In the genomic region with DNA sequence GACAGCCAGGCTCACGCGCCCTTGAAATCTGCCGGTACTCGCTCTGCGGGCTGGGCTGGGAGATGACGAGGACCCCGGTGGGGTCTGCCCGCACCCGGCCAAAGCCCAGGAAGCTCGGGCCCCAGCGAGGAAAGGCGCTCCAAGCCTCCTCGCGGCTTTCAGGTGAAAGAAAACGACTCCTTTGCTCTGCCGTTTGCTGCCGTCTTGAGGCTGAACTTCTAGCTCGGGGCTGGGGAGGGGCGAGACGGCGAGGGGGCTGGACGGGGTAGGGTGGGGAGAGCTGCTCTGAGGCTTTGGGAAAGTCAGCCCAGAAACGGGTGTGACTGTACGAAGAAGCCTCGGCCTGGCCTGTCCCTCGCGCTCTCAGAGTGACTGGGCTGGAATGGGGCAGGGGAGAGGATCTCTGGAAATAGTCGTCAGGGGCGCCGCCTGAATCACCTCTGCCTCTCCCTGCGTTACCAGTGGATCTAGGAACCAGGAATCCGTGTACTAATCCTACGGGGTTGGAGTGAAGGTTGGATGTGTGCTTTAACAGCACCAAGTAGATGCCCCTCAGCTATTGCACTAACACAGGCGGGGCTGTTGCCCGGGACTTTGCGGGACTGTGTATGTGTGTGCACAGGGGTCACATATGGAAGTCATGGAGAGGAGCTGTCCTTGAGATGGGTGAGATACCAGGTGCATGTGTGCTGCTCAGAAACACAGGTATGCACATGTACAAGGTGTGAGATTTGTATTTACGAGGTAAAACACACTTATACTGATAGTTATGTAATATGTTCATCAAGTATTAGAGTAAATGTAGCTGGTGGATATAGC, we compare ENCODE assay signal across 9 cellular contexts. TPM values are rescaled to one million over a fixed set of nuclear protein-coding genes. Genes with fewer than 3 reads are reported as not detected.
DNase-seq lines count a peak whose midpoint lies in the region; ATAC-seq, FAIRE-seq and TF ChIP-seq lines count a peak whose summit lies in the region.
"Had no signal": no experiment of that assay in that cellular context is flagged by ENCODE, and none has a peak within 500 bp of the region (broad histone marks: within the 10 kb centered on the region; RNA-seq: fewer than 3 reads in every experiment).

No MANE protein-coding gene starts in this region.

- intact Hi-C loops in stomach (cut with DNase I; ENCODE audit: low total_unique reads), result no loop called here

- H3K4me1 Mint-ChIP-seq in activated CD4-positive, alpha-beta T cell treated with anti-CD3 and anti-CD28 coated beads, Interleukin-2, amount 10 ng/mL, durations not matched to agents 7 days and 5 days, result peaks cover 37% of the 10 kb centered on the region
- H3K4me1 Mint-ChIP-seq in activated naive CD8-positive, alpha-beta T cell treated with anti-CD3 and anti-CD28 coated beads, Interleukin-2, amount 10 ng/mL, durations not matched to agents 7 days and 5 days, result peaks cover 18% of the 10 kb centered on the region

- dilution Hi-C loops in keratinocyte (cut with MboI; ENCODE audit: extremely low pct_ligation_motif_present, low sequenced_read_pairs), result loop anchor here (25.0 kb wide), 1 partner anchor 365 kb away; no protein-coding TSS in a partner anchor

- H4K20me1 ChIP-seq in keratinocyte (ENCODE audit: control insufficient read depth, extremely low read depth, insufficient read depth, low read length), result peaks cover 3% of the 10 kb centered on the region

- TF ChIP-seq CTCF in keratinocyte (optimal IDR thresholded peaks at IDR 0.05 in 1 of 3, IDR thresholded peaks at IDR 0.05 in 1 of 3, conservative IDR thresholded peaks at IDR 0.05 in 1 of 3; ENCODE audit: extremely low read depth in 1 of 3, insufficient read depth in 2 of 3, low read length in 3 of 3), result no peak
- no peak for TF ChIP-seq CTCF in stomach (IDR thresholded peaks at IDR 0.05)

- TF ChIP-seq EP300 in stomach (IDR thresholded peaks at IDR 0.05), result no peak

- H3K36me3 ChIP-seq in keratinocyte (ENCODE audit: control insufficient read depth in 2 of 2, extremely low read depth in 1 of 2, insufficient read depth in 2 of 2, low read length in 2 of 2) (no peaks in the 10 kb centered on the region), stomach (no peaks in the 10 kb centered on the region)

- H3K9ac ChIP-seq in keratinocyte (ENCODE audit: control insufficient read depth, extremely low read depth, insufficient read depth, low read length), result no peak overlapping the region

- H3K9me3 ChIP-seq in keratinocyte (ENCODE audit: control insufficient read depth, low read depth, low read length) (no peaks in the 10 kb centered on the region), stomach (no peaks in the 10 kb centered on the region)

- peak overlapping the region; percentile 36 for H3K4me3 Mint-ChIP-seq in activated CD4-positive, alpha-beta T cell treated with anti-CD3 and anti-CD28 coated beads, Interleukin-2, amount 10 ng/mL, durations not matched to agents 7 days and 5 days
- H3K4me3 Mint-ChIP-seq in activated naive CD8-positive, alpha-beta T cell treated with anti-CD3 and anti-CD28 coated beads, Interleukin-2, amount 10 ng/mL, durations not matched to agents 7 days and 5 days, result peak overlapping the region; percentile 72

- H3K4me3 ChIP-seq in keratinocyte (ENCODE audit: control insufficient read depth in 2 of 3, extremely low read depth in 1 of 3, insufficient read depth in 2 of 3, low read depth in 1 of 3, low read length in 3 of 3), result peak overlapping the region; percentile 45 to 58 (median 49)
- peak overlapping the region; percentile 35 to 58 (median 46) for H3K4me3 ChIP-seq in stomach

- FAIRE-seq in keratinocyte (lab: Jason Lieb, UNC), result peak; percentile 56

- no peaks in the 10 kb centered on the region for H3K36me3 Mint-ChIP-seq in activated CD4-positive, alpha-beta T cell treated with anti-CD3 and anti-CD28 coated beads, Interleukin-2, amount 10 ng/mL, durations not matched to agents 7 days and 5 days (ENCODE audit: low read depth)
- H3K36me3 Mint-ChIP-seq in activated naive CD8-positive, alpha-beta T cell treated with anti-CD3 and anti-CD28 coated beads, Interleukin-2, amount 10 ng/mL, durations not matched to agents 7 days and 5 days, result peaks cover 3% of the 10 kb centered on the region

- H3K9me3 Mint-ChIP-seq in activated CD4-positive, alpha-beta T cell treated with anti-CD3 and anti-CD28 coated beads, Interleukin-2, amount 10 ng/mL, durations not matched to agents 7 days and 5 days, result no peaks in the 10 kb centered on the region
- H3K9me3 Mint-ChIP-seq in activated naive CD8-positive, alpha-beta T cell treated with anti-CD3 and anti-CD28 coated beads, Interleukin-2, amount 10 ng/mL, durations not matched to agents 7 days and 5 days, result no peaks in the 10 kb centered on the region

- H3K4me2 ChIP-seq in keratinocyte (ENCODE audit: control insufficient read depth, extremely low read depth, insufficient read depth, low read depth, low read length), result peak overlapping the region; percentile 82

- POLR2A ChIA-PET in activated CD4-positive, alpha-beta T cell treated with anti-CD3 and anti-CD28 coated beads, Interleukin-2, amount 10 ng/mL, durations not matched to agents 7 days and 5 days (lab: Charles Lee), result no interaction called here
- POLR2A ChIA-PET in activated naive CD8-positive, alpha-beta T cell treated with anti-CD3 and anti-CD28 coated beads, Interleukin-2, amount 10 ng/mL, durations not matched to agents 7 days and 5 days (lab: Charles Lee), result no interaction called here

- peaks cover 85% of the 10 kb centered on the region for H3K27me3 Mint-ChIP-seq in activated CD4-positive, alpha-beta T cell treated with anti-CD3 and anti-CD28 coated beads, Interleukin-2, amount 10 ng/mL, durations not matched to agents 7 days and 5 days
- H3K27me3 Mint-ChIP-seq in activated naive CD8-positive, alpha-beta T cell treated with anti-CD3 and anti-CD28 coated beads, Interleukin-2, amount 10 ng/mL, durations not matched to agents 7 days and 5 days, result peaks cover 81% of the 10 kb centered on the region

- H3K79me2 ChIP-seq in keratinocyte (ENCODE audit: control insufficient read depth, insufficient read depth, low read length), result no peaks in the 10 kb centered on the region

- DNase-seq in activated CD4-positive, alpha-beta T cell treated with anti-CD3 and anti-CD28 coated beads, Interleukin-2, amount 10 ng/mL, durations not matched to agents 7 days and 5 days, result no peak
- DNase-seq in activated CD4-positive, alpha-beta T cell treated with anti-CD3 and anti-CD28 coated beads, Interleukin-2, amount 50 U/mL, for 48 hours, result no peak
- no peak for DNase-seq in activated naive CD8-positive, alpha-beta T cell treated with anti-CD3 and anti-CD28 coated beads, Interleukin-2, amount 10 ng/mL, durations not matched to agents 7 days and 5 days
- no peak for DNase-seq in keratinocyte (ENCODE audit: low read depth, low spot score)
- no peak for DNase-seq in stomach
- DNase-seq in activated effector memory CD4-positive, alpha-beta T cell treated with Interleukin-2 at 50 U/mL for 16 hours, result no peak
- no peak for DNase-seq in inferior parietal cortex (ENCODE audit: extremely low spot score)
- DNase-seq: activated CD4-positive, CD25-positive, alpha-beta regulatory T cell had no signal

- H3K27ac ChIP-seq in keratinocyte (ENCODE audit: control insufficient read depth, insufficient read depth, low read length) (no peak overlapping the region), stomach (no peak overlapping the region)

- H3K27ac Mint-ChIP-seq in activated CD4-positive, alpha-beta T cell treated with anti-CD3 and anti-CD28 coated beads, Interleukin-2, amount 10 ng/mL, durations not matched to agents 7 days and 5 days, result no peak overlapping the region
- no peak overlapping the region for H3K27ac Mint-ChIP-seq in activated naive CD8-positive, alpha-beta T cell treated with anti-CD3 and anti-CD28 coated beads, Interleukin-2, amount 10 ng/mL, durations not matched to agents 7 days and 5 days

- H3K4me1 ChIP-seq in keratinocyte (ENCODE audit: control insufficient read depth, extremely low read depth, insufficient read depth, low read length) (peaks cover 13% of the 10 kb centered on the region), stomach (peaks cover 46 to 58% (median 52%) of the 10 kb centered on the region in 4 donors)

- no peak for TF ChIP-seq POLR2A in stomach (IDR thresholded peaks at IDR 0.05)

- CTCF ChIA-PET in activated CD4-positive, alpha-beta T cell treated with anti-CD3 and anti-CD28 coated beads, Interleukin-2, amount 10 ng/mL, durations not matched to agents 7 days and 5 days (lab: Charles Lee), result interaction anchor here (0.6 to 2.3 kb wide), 3 partner anchors 11 to 734 kb away, joined by 4 to 12 read pairs (median 6); no protein-coding TSS in a partner anchor

- 8 to 18% (median 11%) methylated on average over 32 to 37 of the region's 37 CpGs for WGBS in stomach, 5 donors

- H2AFZ ChIP-seq in keratinocyte (ENCODE audit: control insufficient read depth, low read length), result no peak overlapping the region

- no peaks in the 10 kb centered on the region for H3K9me1 ChIP-seq in keratinocyte (ENCODE audit: control insufficient read depth, extremely low read depth, insufficient read depth, low read length)

- no peak for ATAC-seq in activated naive CD8-positive, alpha-beta T cell treated with anti-CD3 and anti-CD28 coated beads, Interleukin-2, amount 10 ng/mL, durations not matched to agents 7 days and 5 days (ENCODE audit: low read depth)
- ATAC-seq in GM18519 (IDR thresholded peaks at IDR 0.05; ENCODE audit: low FRiP score, unreplicated experiment), result no peak

- H3K27me3 ChIP-seq in keratinocyte (ENCODE audit: control insufficient read depth, extremely low read depth, insufficient read depth, low read length), result peaks cover 87% of the 10 kb centered on the region
- H3K27me3 ChIP-seq in stomach, result peaks cover 68 to 100% (median 89%) of the 10 kb centered on the region in 3 donors

RNA-seq across cellular contexts. Expression of a gene that starts 0.5 kb away (rescaled TPM):
- total RNA-seq in activated CD4-positive, alpha-beta T cell treated with anti-CD3 and anti-CD28 coated beads, Interleukin-2, amount 10 ng/mL, durations not matched to agents 7 days and 5 days, result not detected
- total RNA-seq in activated naive CD8-positive, alpha-beta T cell treated with anti-CD3 and anti-CD28 coated beads, Interleukin-2, amount 10 ng/mL, durations not matched to agents 7 days and 5 days, result not detected
- polyA plus RNA-seq in keratinocyte (0.38 to 0.95 TPM (median 0.43 TPM) in 3 replicates), stomach (under 1 TPM in 1 of 3 donors, not detected in 2; 0.03 TPM)
- polyA plus RNA-seq in keratinocyte (2011; ENCODE audit: low read depth), result 0.07 TPM
- 0.70 and 0.74 TPM in 2 replicates for polyA plus RNA-seq in keratinocyte (2011; cell fraction: cytosol; rRNA removed)
- polyA plus RNA-seq in keratinocyte (2011; cell fraction: nucleus; rRNA removed), result 1.7 and 2.9 TPM in 2 replicates
- polyA plus RNA-seq in keratinocyte (2012; ENCODE audit: low replicate concordance), result 0.13 and 0.19 TPM in 2 replicates
- 0.58 to 1.5 TPM (median 0.85 TPM) in 3 replicates for polyA minus RNA-seq in keratinocyte
- polyA minus RNA-seq in keratinocyte (2011; cell fraction: cytosol; rRNA and poly(A)+ RNA removed), result 1.2 TPM
- polyA minus RNA-seq in keratinocyte (2011; cell fraction: nucleus; rRNA and poly(A)+ RNA removed), result 1.4 and 2.7 TPM in 2 replicates
- not detected for total RNA-seq in stomach

RNA-seq across cellular contexts. Expression of a gene that starts 0.6 kb away (rescaled TPM):
- not detected for total RNA-seq in activated CD4-positive, alpha-beta T cell treated with anti-CD3 and anti-CD28 coated beads, Interleukin-2, amount 10 ng/mL, durations not matched to agents 7 days and 5 days
- total RNA-seq in activated naive CD8-positive, alpha-beta T cell treated with anti-CD3 and anti-CD28 coated beads, Interleukin-2, amount 10 ng/mL, durations not matched to agents 7 days and 5 days, result not detected
- polyA plus RNA-seq in keratinocyte (0.25 to 0.57 TPM (median 0.26 TPM) in 3 replicates), stomach (not detected)
- polyA plus RNA-seq in keratinocyte (2011; ENCODE audit: low read depth), result 0.09 TPM
- 0.39 and 0.71 TPM in 2 replicates for polyA plus RNA-seq in keratinocyte (2011; cell fraction: cytosol; rRNA removed)
- polyA plus RNA-seq in keratinocyte (2011; cell fraction: nucleus; rRNA removed), result 0.67 and 1.1 TPM in 2 replicates
- 0.46 and 0.62 TPM in 2 replicates for polyA plus RNA-seq in keratinocyte (2012; ENCODE audit: low replicate concordance)
- 0.06 to 0.13 TPM in 2 of 3 replicates, not detected in the other for polyA minus RNA-seq in keratinocyte
- polyA minus RNA-seq in keratinocyte (2011; cell fraction: cytosol; rRNA and poly(A)+ RNA removed), result 0.77 TPM
- 0.54 and 1.1 TPM in 2 replicates for polyA minus RNA-seq in keratinocyte (2011; cell fraction: nucleus; rRNA and poly(A)+ RNA removed)
- total RNA-seq in stomach, result not detected

RNA-seq across cellular contexts. Expression of a gene that starts 58.6 kb away (rescaled TPM):
- not detected for total RNA-seq in activated CD4-positive, alpha-beta T cell treated with anti-CD3 and anti-CD28 coated beads, Interleukin-2, amount 10 ng/mL, durations not matched to agents 7 days and 5 days
- not detected for total RNA-seq in activated naive CD8-positive, alpha-beta T cell treated with anti-CD3 and anti-CD28 coated beads, Interleukin-2, amount 10 ng/mL, durations not matched to agents 7 days and 5 days
- polyA plus RNA-seq in keratinocyte (not detected in 3 replicates), stomach (not detected)
- not detected for polyA plus RNA-seq in keratinocyte (2011; ENCODE audit: low read depth)
- polyA plus RNA-seq in keratinocyte (2011; cell fraction: cytosol; rRNA removed), result not detected in 2 replicates
- polyA plus RNA-seq in keratinocyte (2011; cell fraction: nucleus; rRNA removed), result not detected in 2 replicates
- polyA plus RNA-seq in keratinocyte (2012; ENCODE audit: low replicate concordance), result not detected in 2 replicates
- polyA minus RNA-seq in keratinocyte, result not detected in 3 replicates
- not detected for polyA minus RNA-seq in keratinocyte (2011; cell fraction: cytosol; rRNA and poly(A)+ RNA removed)
- not detected in 2 replicates for polyA minus RNA-seq in keratinocyte (2011; cell fraction: nucleus; rRNA and poly(A)+ RNA removed)
- total RNA-seq in stomach, result not detected
